In genomic region chr6:79777713-79778579, GRCh38 we compare ENCODE assay signal across 8 cellular contexts.
A peak's percentile ranks its signal among the peaks of the same experiment; 100 is the strongest.
DNase-seq lines count a peak whose midpoint lies in the region; ATAC-seq, FAIRE-seq and TF ChIP-seq lines count a peak whose summit lies in the region.

No MANE protein-coding gene starts in this region.

- ATAC-seq in GM21447 (IDR thresholded peaks at IDR 0.05; ENCODE audit: unreplicated experiment) = peak; percentile 91
- ATAC-seq in omental fat pad (ENCODE audit: low FRiP score) = peak; percentile 83

- H3K27ac ChIP-seq in SJSA1 = no peak overlapping the region

- no peaks in the 10 kb centered on the region for H3K9me3 ChIP-seq in SJSA1 (replicated peaks)

- no peaks in the 10 kb centered on the region for H3K36me3 ChIP-seq in SJSA1

- H3K27me3 ChIP-seq in SJSA1 (replicated peaks) = no peaks in the 10 kb centered on the region

- peak in 2 of 3 donors; percentile 56 to 84 for TF ChIP-seq CTCF in omental fat pad (IDR thresholded peaks at IDR 0.05)

- peaks cover 3% of the 10 kb centered on the region; the same call in 1 of the 2 replicates for H3K4me1 ChIP-seq in SJSA1 (replicated peaks)

- peak; percentile 53 for DNase-seq in DMS114 treated with DMSO at 0.1 percent for 48 hours (lab: John Stamatoyannopoulos, UW; ENCODE audit: unreplicated experiment)
- DNase-seq in HTR-8/SVneo (ENCODE audit: insufficient read length, low spot score) = peak; percentile 85
- peak; percentile 71 to 79 for DNase-seq in SJSA1 (ENCODE audit: low read depth in 1 of 2, low spot score in 2 of 2)
- DNase-seq in activated naive CD4-positive, alpha-beta T cell treated with Interleukin-2 at 50 U/mL for 16 hours = peak; percentile 90
- DNase-seq in glomerular visceral epithelial cell (ENCODE audit: extremely low spot score) = peak; percentile 76
- peak; percentile 60 for DNase-seq in omental fat pad (ENCODE audit: low spot score)
- peak; percentile 85 for DNase-seq in superior temporal gyrus (ENCODE audit: extremely low spot score)

- FAIRE-seq in HTR-8/SVneo (lab: Jason Lieb, UNC) = no peak

- peak overlapping the region; percentile 18; the same call in 1 of the 2 replicates for H3K4me3 ChIP-seq in SJSA1
